8 cellular contexts compared by ENCODE assay signal in genomic region chr5:80960531-80961375, GRCh38. TPM values are rescaled to one million over a fixed set of nuclear protein-coding genes. Genes with fewer than 3 reads are reported as not detected.
A peak's percentile ranks its signal among the peaks of the same experiment; 100 is the strongest.
DNase-seq lines count a peak whose midpoint lies in the region; ATAC-seq and TF ChIP-seq lines count a peak whose summit lies in the region.

No MANE protein-coding gene starts in this region.

- no peaks in the 10 kb centered on the region for H3K9me3 ChIP-seq in HUES6 (ENCODE audit: control insufficient read depth, insufficient read depth, low read depth, low read length)

- H3K4me3 Mint-ChIP-seq in neural crest cell, result peak overlapping the region; percentile 77

- H3K79me2 ChIP-seq in ACC112 (ENCODE audit: control insufficient read depth, insufficient read depth, low read length, unreplicated experiment), result no peaks in the 10 kb centered on the region

- H3K4me3 ChIP-seq in ACC112 (ENCODE audit: low read depth, low read length) (peak overlapping the region; percentile 72), HUES6 (ENCODE audit: low read depth, low read length) (peak overlapping the region; percentile 77)

- H3K4me1 Mint-ChIP-seq in neural crest cell, result peaks cover 18% of the 10 kb centered on the region

- no peak overlapping the region for H3K27ac Mint-ChIP-seq in neural crest cell (ENCODE audit: unreplicated experiment)

- H3K27me3 Mint-ChIP-seq in neural crest cell (ENCODE audit: low read depth), result peaks cover 93% of the 10 kb centered on the region

- peak; percentile 8 for TF ChIP-seq CTCF in foreskin keratinocyte (conservative IDR thresholded peaks at IDR 0.05)
- no peak for TF ChIP-seq CTCF in neural crest cell (conservative IDR thresholded peaks at IDR 0.05)

- peak; percentile 54 for ATAC-seq in foreskin keratinocyte

- H3K36me3 ChIP-seq in ACC112 (ENCODE audit: insufficient read depth, low read length), result no peaks in the 10 kb centered on the region
- H3K36me3 ChIP-seq in HUES6 (ENCODE audit: control insufficient read depth, insufficient read depth, low read length), result no peaks in the 10 kb centered on the region

- H3K27me3 ChIP-seq in ACC112 (ENCODE audit: insufficient read depth, low read length) (peaks cover 27% of the 10 kb centered on the region), HUES6 (ENCODE audit: control insufficient read depth, insufficient read depth, low read length) (peaks cover 54% of the 10 kb centered on the region), foreskin keratinocyte (peaks cover 90% of the 10 kb centered on the region)

- H3K9me3 Mint-ChIP-seq in neural crest cell, result no peaks in the 10 kb centered on the region

- H3K4me1 ChIP-seq in ACC112 (ENCODE audit: control insufficient read depth, insufficient read depth, low read length, unreplicated experiment) (peaks cover 22% of the 10 kb centered on the region), HUES6 (ENCODE audit: control insufficient read depth, insufficient read depth, low read length) (peaks cover 61% of the 10 kb centered on the region), foreskin keratinocyte (peaks cover 5% of the 10 kb centered on the region)

- DNase-seq in activated T-helper 1 cell treated with anti-CD3 and anti-CD28 coated beads, Interleukin-2, amount 50 U/mL, for 16 hours (ENCODE audit: low read depth in 1 of 2, low spot score in 1 of 2), result peak; percentile 24 to 42
- DNase-seq in foreskin keratinocyte, result peak in 1 of 2 donors; percentile 25
- peak; percentile 6 for DNase-seq in neural crest cell (ENCODE audit: low read depth, low spot score)
- no peak for DNase-seq in OCI-M2 (lab: John Stamatoyannopoulos, UW; ENCODE audit: unreplicated experiment)
- DNase-seq in cerebellar nuclear complex (lab: John Stamatoyannopoulos, UW), result no peak

- peaks cover 5% of the 10 kb centered on the region for H3K36me3 Mint-ChIP-seq in neural crest cell (ENCODE audit: low read depth)

- peak overlapping the region; percentile 58 for H2AFZ ChIP-seq in ACC112 (ENCODE audit: low read length, unreplicated experiment)

- peak overlapping the region; percentile 69 for H3K9ac ChIP-seq in HUES6 (ENCODE audit: low read length)

- H3K27ac ChIP-seq in ACC112 (ENCODE audit: low read depth, low read length) (no peak overlapping the region), HUES6 (ENCODE audit: low read depth, low read length) (no peak overlapping the region), foreskin keratinocyte (no peak overlapping the region), temporal lobe (ENCODE audit: low read depth, low read length) (peak overlapping the region; percentile 65)

RNA-seq across cellular contexts. Expression of gene RASGRF2, which starts 0.6 kb away (rescaled TPM):
- 0.04 TPM in 1 of 2 replicates, not detected in the other for total RNA-seq in foreskin keratinocyte
- polyA plus RNA-seq in foreskin keratinocyte, result not detected in 2 replicates
- 0.14 and 0.19 TPM in 2 replicates for total RNA-seq in neural crest cell
- 7.9 TPM for total RNA-seq in temporal lobe

Comparison
In these comparisons a context has a peak if more than half of its experiments do, and no peak if none do; other contexts are left out.
1. DNase-seq: peak in activated T-helper 1 cell treated with anti-CD3 and anti-CD28 coated beads, Interleukin-2, amount 50 U/mL, for 16 hours (2 of 2) and neural crest cell (single experiment); none in OCI-M2 (single experiment) and cerebellar nuclear complex (0 of 2).